8 cellular contexts compared by ENCODE assay signal in genomic region chr19:18939922-18940775, GRCh38. TPM values are rescaled to one million over a fixed set of nuclear protein-coding genes. Genes with fewer than 3 reads are reported as not detected.
DNase-seq lines count a peak whose midpoint lies in the region; TF ChIP-seq lines count a peak whose summit lies in the region.

No MANE protein-coding gene starts in this region.

- H3K27ac ChIP-seq in VCaP: peak overlapping the region; percentile 69; the same call in 1 of the 2 replicates

- no peaks in the 10 kb centered on the region for H3K9me3 Mint-ChIP-seq in activated CD4-positive, alpha-beta T cell treated with anti-CD3 and anti-CD28 coated beads, Interleukin-2, amount 10 ng/mL, durations not matched to agents 24 days and 14 days
- no peaks in the 10 kb centered on the region for H3K9me3 Mint-ChIP-seq in nephron

- no peak for TF ChIP-seq CTCF in VCaP (conservative IDR thresholded peaks at IDR 0.05)
- no peak for TF ChIP-seq CTCF in fibroblast of villous mesenchyme (IDR thresholded peaks at IDR 0.05; ENCODE audit: insufficient read depth, low read depth, low read length)
- no peak for TF ChIP-seq CTCF in nephron (IDR thresholded peaks at IDR 0.05; ENCODE audit: unreplicated experiment in 3 of 3)

- peak overlapping the region; percentile 69 for H3K4me3 Mint-ChIP-seq in activated CD4-positive, alpha-beta T cell treated with anti-CD3 and anti-CD28 coated beads, Interleukin-2, amount 10 ng/mL, durations not matched to agents 24 days and 14 days
- H3K4me3 Mint-ChIP-seq in nephron: peak overlapping the region; percentile 94 to 96 (median 95)

- DNase-seq in activated CD4-positive, alpha-beta T cell treated with anti-CD3 and anti-CD28 coated beads, Interleukin-2, amount 10 ng/mL, durations not matched to agents 24 days and 14 days: no peak
- no peak for DNase-seq in activated CD4-positive, alpha-beta T cell treated with anti-CD3 and anti-CD28 coated beads for 48 hours
- peak; percentile 62 for DNase-seq in fibroblast of villous mesenchyme (ENCODE audit: low read depth)
- DNase-seq in DMS 273 treated with DMSO at 0.1 percent for 48 hours (lab: John Stamatoyannopoulos, UW): no peak
- no peak for DNase-seq in stimulated activated CD4-positive, alpha-beta T cell treated with anti-CD3 and anti-CD28 coated beads, Interleukin-4, amount 100 ng/mL, for 1 hour
- DNase-seq in NCI-H510A (lab: John Stamatoyannopoulos, UW): no peak

- peaks cover 7% of the 10 kb centered on the region for H3K4me1 Mint-ChIP-seq in activated CD4-positive, alpha-beta T cell treated with anti-CD3 and anti-CD28 coated beads, Interleukin-2, amount 10 ng/mL, durations not matched to agents 24 days and 14 days
- peaks cover 8% of the 10 kb centered on the region for H3K4me1 Mint-ChIP-seq in nephron

- peaks cover 37% of the 10 kb centered on the region for H3K27me3 Mint-ChIP-seq in activated CD4-positive, alpha-beta T cell treated with anti-CD3 and anti-CD28 coated beads, Interleukin-2, amount 10 ng/mL, durations not matched to agents 24 days and 14 days
- no peaks in the 10 kb centered on the region for H3K27me3 Mint-ChIP-seq in nephron (ENCODE audit: low read depth)

- H3K4me3 ChIP-seq in fibroblast of villous mesenchyme (ENCODE audit: low read depth, low read length): peak overlapping the region; percentile 92

- no peaks in the 10 kb centered on the region for H3K36me3 Mint-ChIP-seq in activated CD4-positive, alpha-beta T cell treated with anti-CD3 and anti-CD28 coated beads, Interleukin-2, amount 10 ng/mL, durations not matched to agents 24 days and 14 days (ENCODE audit: low read depth)
- peaks cover 23% of the 10 kb centered on the region for H3K36me3 Mint-ChIP-seq in nephron (ENCODE audit: low read depth)

- intact Hi-C loops in activated CD4-positive, alpha-beta T cell treated with anti-CD3 and anti-CD28 coated beads, Interleukin-2, amount 10 ng/mL, durations not matched to agents 24 days and 14 days (cut with micrococcal nuclease): no loop called here

- H3K27ac Mint-ChIP-seq in activated CD4-positive, alpha-beta T cell treated with anti-CD3 and anti-CD28 coated beads, Interleukin-2, amount 10 ng/mL, durations not matched to agents 24 days and 14 days: peak overlapping the region; percentile 57
- H3K27ac Mint-ChIP-seq in nephron: peak overlapping the region in 2 of 3 experiments; percentile 48 to 80

RNA-seq across cellular contexts. Expression of gene HOMER3, which starts 0.9 kb away (rescaled TPM):
- 1.3 and 1.4 TPM in 2 replicates for total RNA-seq in activated CD4-positive, alpha-beta T cell treated with anti-CD3 and anti-CD28 coated beads, Interleukin-2, amount 10 ng/mL, durations not matched to agents 24 days and 14 days
- total RNA-seq in fibroblast of villous mesenchyme: 58.3 and 64.1 TPM in 2 replicates

RNA-seq across cellular contexts. Expression of gene DDX49, which starts 20.6 kb away (rescaled TPM):
- total RNA-seq in activated CD4-positive, alpha-beta T cell treated with anti-CD3 and anti-CD28 coated beads, Interleukin-2, amount 10 ng/mL, durations not matched to agents 24 days and 14 days: 93.2 and 94.9 TPM in 2 replicates
- total RNA-seq in fibroblast of villous mesenchyme: 48.4 and 51.5 TPM in 2 replicates

RNA-seq across cellular contexts. Expression of gene COPE, which starts 21.0 kb away (rescaled TPM):
- 206 and 231 TPM in 2 replicates for total RNA-seq in activated CD4-positive, alpha-beta T cell treated with anti-CD3 and anti-CD28 coated beads, Interleukin-2, amount 10 ng/mL, durations not matched to agents 24 days and 14 days
- 222 and 255 TPM in 2 replicates for total RNA-seq in fibroblast of villous mesenchyme

RNA-seq across cellular contexts. Expression of gene CERS1, which starts 44.2 kb away (rescaled TPM):
- total RNA-seq in activated CD4-positive, alpha-beta T cell treated with anti-CD3 and anti-CD28 coated beads, Interleukin-2, amount 10 ng/mL, durations not matched to agents 24 days and 14 days: 0.14 and 0.23 TPM in 2 replicates
- 0.32 and 1.3 TPM in 2 replicates for total RNA-seq in fibroblast of villous mesenchyme

Comparison
In these comparisons a context has a peak if more than half of its experiments do, and no peak if none do; other contexts are left out.
1. RNA of gene HOMER3, which starts 0.9 kb away (total RNA-seq): 58.3 to 64.1 TPM in fibroblast of villous mesenchyme; 1.3 to 1.4 TPM in activated CD4-positive, alpha-beta T cell treated with anti-CD3 and anti-CD28 coated beads, Interleukin-2, amount 10 ng/mL, durations not matched to agents 24 days and 14 days; every median in the first group is over 10 times any median in the second.